In genomic region chr16:67183627-67184452, GRCh38 we compare ENCODE assay signal across 8 cellular contexts. TPM values are rescaled to one million over a fixed set of nuclear protein-coding genes. Genes with fewer than 3 reads are reported as not detected.
DNase-seq lines count a peak whose midpoint lies in the region; ATAC-seq and TF ChIP-seq lines count a peak whose summit lies in the region.

Gene MATCAP1, minus strand, starts transcription at chr16:67183963. Its CDS starts 3,353 bp downstream, at chr16:67180610.

- H3K27me3 ChIP-seq in osteoblast (ENCODE audit: insufficient read depth, low read length): no peaks in the 10 kb centered on the region
- H3K27me3 ChIP-seq in testis: no peaks in the 10 kb centered on the region

- H3K9me3 Mint-ChIP-seq in activated naive CD8-positive, alpha-beta T cell (ENCODE audit: low read depth): no peaks in the 10 kb centered on the region
- peaks cover 5% of the 10 kb centered on the region for H3K9me3 Mint-ChIP-seq in glutamatergic neuron (ENCODE audit: unreplicated experiment)

- no peak within 1 kb of the TSS for H3K27ac Mint-ChIP-seq in activated naive CD8-positive, alpha-beta T cell
- no peak within 1 kb of the TSS for H3K27ac Mint-ChIP-seq in glutamatergic neuron (ENCODE audit: unreplicated experiment)

- no peak for TF ChIP-seq POLR2A in testis (IDR thresholded peaks at IDR 0.05)

- DNase-seq in GM12864 (ENCODE audit: low read depth): peak; percentile 96
- DNase-seq in NCI-H1105 treated with DMSO at 0.1 percent for 48 hours (lab: John Stamatoyannopoulos, UW): peak; percentile 91
- peak; percentile 99 for DNase-seq in SKM-1 treated with dmso at 0.1 percent for 144 hours (lab: John Stamatoyannopoulos, UW; ENCODE audit: unreplicated experiment)
- DNase-seq in glutamatergic neuron: peak; percentile 98
- peak; percentile 100 for DNase-seq in osteoblast (ENCODE audit: insufficient read length, low spot score, missing footprints)
- peak; percentile 98 for DNase-seq in testis

- H3K27ac ChIP-seq in osteoblast (ENCODE audit: low read depth, low read length) (peak within 1 kb of the TSS; percentile 93), testis (peak within 1 kb of the TSS; percentile 98 to 99)

- ATAC-seq in HG02678 (IDR thresholded peaks at IDR 0.05; ENCODE audit: unreplicated experiment): peak; percentile 94

- TF ChIP-seq CTCF in GM12864 (IDR thresholded peaks at IDR 0.05; ENCODE audit: low read depth, low read length, missing control alignments) (no peak), glutamatergic neuron (IDR thresholded peaks at IDR 0.05; ENCODE audit: partially characterized antibody, unreplicated experiment) (no peak), osteoblast (IDR thresholded peaks at IDR 0.05; ENCODE audit: extremely low read depth, low read depth, low read length) (no peak), testis (IDR thresholded peaks at IDR 0.05) (no peak)

- peak within 1 kb of the TSS; percentile 90 for H2AFZ ChIP-seq in osteoblast (ENCODE audit: low read length)

- H3K4me3 ChIP-seq in GM12864 (ENCODE audit: low read depth, low read length): peak within 1 kb of the TSS; percentile 84
- peak within 1 kb of the TSS; percentile 96 for H3K4me3 ChIP-seq in osteoblast (ENCODE audit: insufficient read depth, low read length)
- peak within 1 kb of the TSS; percentile 64 to 81 for H3K4me3 ChIP-seq in testis

- H3K4me1 Mint-ChIP-seq in activated naive CD8-positive, alpha-beta T cell (ENCODE audit: low read depth): peaks cover 10% of the 10 kb centered on the region
- H3K4me1 Mint-ChIP-seq in glutamatergic neuron (ENCODE audit: low read depth, unreplicated experiment): peaks cover 8% of the 10 kb centered on the region

- intact Hi-C loops in testis (cut with DNase I; ENCODE audit: low total_unique reads): no loop called here

- H3K79me2 ChIP-seq in osteoblast (ENCODE audit: insufficient read depth, low read length): peaks cover 11% of the 10 kb centered on the region

- H3K36me3 Mint-ChIP-seq in activated naive CD8-positive, alpha-beta T cell: peaks cover 2% of the 10 kb centered on the region
- H3K36me3 Mint-ChIP-seq in glutamatergic neuron (ENCODE audit: unreplicated experiment): no peaks in the 10 kb centered on the region

- H3K4me1 ChIP-seq in osteoblast (ENCODE audit: insufficient read depth, low read length) (peaks cover 44% of the 10 kb centered on the region), testis (peaks cover 29% of the 10 kb centered on the region)

- H4K20me1 ChIP-seq in osteoblast (ENCODE audit: insufficient read depth, low read length): peaks cover 28% of the 10 kb centered on the region

- H3K9me3 ChIP-seq in osteoblast (ENCODE audit: low read depth, low read length): no peaks in the 10 kb centered on the region
- no peaks in the 10 kb centered on the region for H3K9me3 ChIP-seq in testis

- H3K4me2 ChIP-seq in osteoblast (ENCODE audit: insufficient read depth, low read length): peak within 1 kb of the TSS; percentile 98

- WGBS in testis, 2 donors: 0% methylated on average over 4 to 58 of the region's 77 CpGs

- peaks cover 3% of the 10 kb centered on the region for H3K27me3 Mint-ChIP-seq in activated naive CD8-positive, alpha-beta T cell
- peaks cover 4% of the 10 kb centered on the region for H3K27me3 Mint-ChIP-seq in glutamatergic neuron (ENCODE audit: unreplicated experiment)

- H3K36me3 ChIP-seq in osteoblast (ENCODE audit: insufficient read depth, low read length) (no peaks in the 10 kb centered on the region), testis (ENCODE audit: low read depth, missing control alignments) (no peaks in the 10 kb centered on the region)

- peak within 1 kb of the TSS; percentile 90 for H3K4me3 Mint-ChIP-seq in activated naive CD8-positive, alpha-beta T cell
- peak within 1 kb of the TSS; percentile 71 for H3K4me3 Mint-ChIP-seq in glutamatergic neuron (ENCODE audit: unreplicated experiment)

RNA-seq across cellular contexts. Expression of gene MATCAP1, which starts in this region (rescaled TPM):
- total RNA-seq in glutamatergic neuron (ENCODE audit: unreplicated experiment) (197 TPM), osteoblast (3.6 and 4.7 TPM in 2 replicates), testis (10 to 100 TPM; 65.1 to 89.4 TPM)
- 44.6 TPM for polyA plus RNA-seq in testis (ENCODE audit: insufficient read depth, low read depth, low replicate concordance)

Comparison
In these comparisons a context has a peak if more than half of its experiments do, and no peak if none do; other contexts are left out.
1. Peak in every context shown above with its lines: DNase-seq, ATAC-seq, H3K4me3 ChIP-seq and H3K27ac ChIP-seq.
2. RNA of gene MATCAP1 (total RNA-seq): 197 TPM in glutamatergic neuron (single experiment) and 65.1 to 89.4 TPM in testis; 3.6 to 4.7 TPM in osteoblast; every median in the first group is over 10 times any median in the second.